ENCODE assay signal across 24 cellular contexts in genomic region chr4:8697826-8698225, GRCh38.
"Had no signal": no experiment of that assay in that cellular context is flagged by ENCODE, and none has a peak within 500 bp of the region (broad histone marks: within the 10 kb centered on the region; RNA-seq: fewer than 3 reads in every experiment).

No MANE protein-coding gene starts in this region.

- H3K36me3 ChIP-seq: ascending aorta, cardiac muscle cell, esophagus muscularis mucosa, heart left ventricle, left ventricle myocardium inferior, neutrophil, pancreas, tibial nerve had no signal

- H3K9me3 Mint-ChIP-seq: activated naive CD8-positive, alpha-beta T cell treated with anti-CD3 and anti-CD28 coated beads, Interleukin-2, amount 10 ng/mL, durations not matched to agents 7 days and 5 days; activated T-cell treated with anti-CD3 and anti-CD28 coated beads, Interleukin-2, amount 50 U/mL, for 72 hours had no signal

- H3K4me3 ChIP-seq: ascending aorta, cardiac muscle cell, esophagus muscularis mucosa, heart left ventricle, left ventricle myocardium inferior, lung, pancreas, psoas muscle, SK-N-MC, smooth muscle cell, tibial nerve had no signal

- H3K4me3 Mint-ChIP-seq: activated CD4-positive, alpha-beta T cell treated with anti-CD3 and anti-CD28 coated beads for 36 hours; activated naive CD4-positive, alpha-beta T cell treated with anti-CD3 and anti-CD28 coated beads, Interleukin-2, amount 10 ng/mL, durations not matched to agents 7 days and 5 days; activated naive CD8-positive, alpha-beta T cell treated with anti-CD3 and anti-CD28 coated beads, Interleukin-2, amount 10 ng/mL, durations not matched to agents 7 days and 5 days; activated T-cell treated with anti-CD3 and anti-CD28 coated beads, Interleukin-2, amount 50 U/mL, for 72 hours; brain; nephron; stimulated activated naive B cell treated with anti-CD40 and anti-IgM and Interleukin-4, amounts not matched to agents 10 μg/mL and 1 μg/mL and 100 μg/mL, for 72 hours had no signal

- H3K27ac Mint-ChIP-seq: activated CD4-positive, alpha-beta T cell treated with anti-CD3 and anti-CD28 coated beads for 36 hours; activated naive CD4-positive, alpha-beta T cell treated with anti-CD3 and anti-CD28 coated beads, Interleukin-2, amount 10 ng/mL, durations not matched to agents 7 days and 5 days; activated naive CD8-positive, alpha-beta T cell treated with anti-CD3 and anti-CD28 coated beads, Interleukin-2, amount 10 ng/mL, durations not matched to agents 7 days and 5 days; activated T-cell treated with anti-CD3 and anti-CD28 coated beads, Interleukin-2, amount 50 U/mL, for 72 hours; brain; nephron; stimulated activated naive B cell treated with anti-CD40 and anti-IgM and Interleukin-4, amounts not matched to agents 10 μg/mL and 1 μg/mL and 100 μg/mL, for 72 hours had no signal

- H3K27me3 Mint-ChIP-seq: activated naive CD4-positive, alpha-beta T cell treated with anti-CD3 and anti-CD28 coated beads, Interleukin-2, amount 10 ng/mL, durations not matched to agents 7 days and 5 days; activated naive CD8-positive, alpha-beta T cell treated with anti-CD3 and anti-CD28 coated beads, Interleukin-2, amount 10 ng/mL, durations not matched to agents 7 days and 5 days had no signal

- H3K9me3 ChIP-seq: ascending aorta, neutrophil, pancreas, psoas muscle had no signal

- H3K27ac ChIP-seq: ascending aorta, cardiac muscle cell, esophagus muscularis mucosa, foreskin keratinocyte, heart left ventricle, left ventricle myocardium inferior, neutrophil, pancreas, psoas muscle, SK-N-MC, tibial nerve had no signal

- H3K4me1 Mint-ChIP-seq: activated CD4-positive, alpha-beta T cell treated with anti-CD3 and anti-CD28 coated beads for 36 hours; activated naive CD4-positive, alpha-beta T cell treated with anti-CD3 and anti-CD28 coated beads, Interleukin-2, amount 10 ng/mL, durations not matched to agents 7 days and 5 days; activated naive CD8-positive, alpha-beta T cell treated with anti-CD3 and anti-CD28 coated beads, Interleukin-2, amount 10 ng/mL, durations not matched to agents 7 days and 5 days; brain; nephron; stimulated activated naive B cell treated with anti-CD40 and anti-IgM and Interleukin-4, amounts not matched to agents 10 μg/mL and 1 μg/mL and 100 μg/mL, for 72 hours had no signal

- H3K4me2 ChIP-seq: smooth muscle cell had no signal

- H3K36me3 Mint-ChIP-seq: activated naive CD4-positive, alpha-beta T cell treated with anti-CD3 and anti-CD28 coated beads, Interleukin-2, amount 10 ng/mL, durations not matched to agents 7 days and 5 days; activated naive CD8-positive, alpha-beta T cell treated with anti-CD3 and anti-CD28 coated beads, Interleukin-2, amount 10 ng/mL, durations not matched to agents 7 days and 5 days; brain; stimulated activated naive B cell treated with anti-CD40 and anti-IgM and Interleukin-4, amounts not matched to agents 10 μg/mL and 1 μg/mL and 100 μg/mL, for 72 hours had no signal

- DNase-seq: activated CD4-positive, alpha-beta T cell treated with anti-CD3 and anti-CD28 coated beads for 36 hours; activated CD4-positive, alpha-beta T cell treated with anti-CD3 and anti-CD28 coated beads, Interleukin-2, amount 50 U/mL, for 4 hours; activated CD4-positive, CD25-positive, alpha-beta regulatory T cell; activated naive CD4-positive, alpha-beta T cell treated with anti-CD3 and anti-CD28 coated beads, Interleukin-2, amount 10 ng/mL, durations not matched to agents 7 days and 5 days; activated naive CD8-positive, alpha-beta T cell treated with anti-CD3 and anti-CD28 coated beads, Interleukin-2, amount 10 ng/mL, durations not matched to agents 7 days and 5 days; activated T-cell treated with anti-CD3 and anti-CD28 coated beads, Interleukin-2, amount 50 U/mL, for 72 hours; foreskin keratinocyte; left ventricle myocardium inferior; pancreas; psoas muscle; stimulated activated CD4-positive, alpha-beta T cell treated with anti-CD3 and anti-CD28 coated beads, Interleukin-15, amount 100 ng/mL, for 24 hours; stimulated activated CD4-positive, alpha-beta T cell treated with anti-CD3 and anti-CD28 coated beads, Interleukin-2, amount 100 ng/mL, for 24 hours; stimulated activated naive B cell treated with anti-CD40 and anti-IgM and Interleukin-4, amounts not matched to agents 10 μg/mL and 1 μg/mL and 100 μg/mL, for 72 hours had no signal

- H3K4me1 ChIP-seq: ascending aorta, foreskin keratinocyte, heart left ventricle, left ventricle myocardium inferior, pancreas, psoas muscle, tibial nerve had no signal

- H3K27me3 ChIP-seq: ascending aorta, foreskin keratinocyte had no signal
